Comparison of ENCODE assay signal across 26 cellular contexts in genomic region chr9:78307360-78307759, GRCh38.
"Had no signal": no experiment of that assay in that cellular context is flagged by ENCODE, and none has a peak within 500 bp of the region (broad histone marks: within the 10 kb centered on the region; RNA-seq: fewer than 3 reads in every experiment).

No MANE protein-coding gene starts in this region.

- H3K4me3 Mint-ChIP-seq: immature natural killer cell; naive thymus-derived CD8-positive, alpha-beta T cell; nephron; stimulated activated naive B cell treated with anti-CD40 and anti-IgM and Interleukin-4, amounts not matched to agents 10 μg/mL and 1 μg/mL and 100 μg/mL, for 72 hours had no signal

- DNase-seq: hippocampal formation; immature natural killer cell; kidney; left colon; left lung; lower lobe of right lung; mammary epithelial cell; mesenchymal stem cell; naive thymus-derived CD8-positive, alpha-beta T cell; ovary; right lobe of liver; stimulated activated CD4-positive, alpha-beta T cell treated with anti-CD3 and anti-CD28 coated beads, Interleukin-15, amount 100 ng/mL, for 24 hours; stimulated activated CD4-positive, alpha-beta T cell treated with anti-CD3 and anti-CD28 coated beads, Interleukin-2, amount 100 ng/mL, for 24 hours; stimulated activated CD4-positive, alpha-beta T cell treated with anti-CD3 and anti-CD28 coated beads, Interleukin-4, amount 100 ng/mL, for 1 hour; stimulated activated naive B cell treated with anti-CD40 and anti-IgM and Interleukin-4, amounts not matched to agents 10 μg/mL and 1 μg/mL and 100 μg/mL, for 72 hours; stimulated activated naive CD8-positive, alpha-beta T cell treated with anti-CD3 and anti-CD28 coated beads, Interleukin-15, Interleukin-2, amounts not matched to agents 100 U/mL and 50 U/mL, for 24 hours; stomach; testis; thyroid gland; transverse colon; upper lobe of left lung had no signal

- H3K27me3 Mint-ChIP-seq: naive thymus-derived CD8-positive, alpha-beta T cell; progenitor cell of endocrine pancreas; stimulated activated naive B cell treated with anti-CD40 and anti-IgM and Interleukin-4, amounts not matched to agents 10 μg/mL and 1 μg/mL and 100 μg/mL, for 72 hours had no signal

- H3K4me3 ChIP-seq: left lung, lower lobe of right lung, ovary, right atrium auricular region, right lobe of liver, smooth muscle cell, stomach, testis, thyroid gland, transverse colon, upper lobe of left lung, vagina had no signal

- H3K4me2 ChIP-seq: smooth muscle cell had no signal

- H3K27ac ChIP-seq: left lung, lower lobe of right lung, ovary, right atrium auricular region, right lobe of liver, stomach, testis, thyroid gland, transverse colon, upper lobe of left lung, vagina had no signal

- H3K27me3 ChIP-seq: left lung, ovary, right atrium auricular region, right lobe of liver, stomach, testis, thyroid gland, transverse colon, upper lobe of left lung, vagina had no signal

- H3K9me3 ChIP-seq: left lung, lower lobe of right lung, ovary, right atrium auricular region, right lobe of liver, stomach, testis, thyroid gland, transverse colon, upper lobe of left lung, vagina had no signal

- H3K27ac Mint-ChIP-seq: immature natural killer cell; progenitor cell of endocrine pancreas; stimulated activated naive B cell treated with anti-CD40 and anti-IgM and Interleukin-4, amounts not matched to agents 10 μg/mL and 1 μg/mL and 100 μg/mL, for 72 hours had no signal

- H3K4me1 Mint-ChIP-seq: nephron; stimulated activated naive B cell treated with anti-CD40 and anti-IgM and Interleukin-4, amounts not matched to agents 10 μg/mL and 1 μg/mL and 100 μg/mL, for 72 hours had no signal

- ATAC-seq: left colon; left lung; lower lobe of right lung; naive thymus-derived CD8-positive, alpha-beta T cell; right lobe of liver; stimulated activated naive B cell treated with anti-CD40 and anti-IgM and Interleukin-4, amounts not matched to agents 10 μg/mL and 1 μg/mL and 100 μg/mL, for 72 hours; stimulated activated naive CD8-positive, alpha-beta T cell treated with anti-CD3 and anti-CD28 coated beads, Interleukin-15, Interleukin-2, amounts not matched to agents 100 U/mL and 50 U/mL, for 24 hours had no signal

- H3K36me3 ChIP-seq: ovary, right atrium auricular region, thyroid gland, transverse colon, upper lobe of left lung, vagina had no signal

- H3K4me1 ChIP-seq: left lung, lower lobe of right lung, right atrium auricular region, stomach, testis, thyroid gland, transverse colon, upper lobe of left lung, vagina had no signal

- H3K9me3 Mint-ChIP-seq: immature natural killer cell; naive thymus-derived CD8-positive, alpha-beta T cell; nephron; stimulated activated naive B cell treated with anti-CD40 and anti-IgM and Interleukin-4, amounts not matched to agents 10 μg/mL and 1 μg/mL and 100 μg/mL, for 72 hours had no signal
